In the genomic region with DNA sequence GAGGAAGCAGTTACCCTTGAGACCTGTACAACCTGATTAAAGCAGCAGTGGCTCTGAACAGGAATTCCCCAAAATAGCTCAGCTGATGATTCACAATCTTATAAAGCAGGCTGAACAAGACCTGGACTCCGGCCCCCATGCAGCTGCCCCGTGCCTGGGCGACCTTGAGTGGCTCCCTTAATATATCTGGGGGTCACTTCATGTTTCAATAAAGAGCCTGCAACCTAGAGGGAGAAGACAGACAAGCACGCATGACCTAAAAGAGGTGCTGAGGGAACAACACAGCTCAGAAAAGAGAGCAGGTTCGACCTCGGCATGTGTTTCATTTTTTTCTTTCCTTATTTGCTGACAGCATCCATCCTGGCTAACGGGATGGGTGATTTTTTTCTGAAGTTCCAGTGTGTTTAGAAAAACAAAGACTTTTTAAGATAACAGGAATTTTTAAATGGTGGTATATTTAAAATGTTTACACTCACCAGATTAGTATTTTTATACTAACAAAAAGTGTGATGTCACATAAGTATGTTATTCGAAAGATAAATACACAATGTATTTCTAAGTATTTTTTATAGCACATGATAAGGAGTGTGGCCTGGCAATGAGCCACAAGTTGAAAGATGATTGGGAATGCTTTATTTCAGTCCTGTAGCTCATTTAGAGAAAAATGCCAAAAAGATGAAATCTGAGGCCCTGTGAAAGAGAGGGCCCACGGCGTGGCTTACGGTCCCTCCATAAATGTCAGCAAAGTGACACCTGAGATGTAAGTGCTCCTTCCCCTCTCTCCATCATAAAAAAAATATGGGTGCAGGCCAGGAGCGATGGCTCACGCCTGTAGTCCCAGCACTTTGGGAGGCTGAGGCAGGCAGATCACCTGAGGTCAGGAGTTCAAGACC, we compare ENCODE assay signal across 9 cellular contexts.
DNase-seq lines count a peak whose midpoint lies in the region; TF ChIP-seq lines count a peak whose summit lies in the region.
"Had no signal": no experiment of that assay in that cellular context is flagged by ENCODE, and none has a peak within 500 bp of the region (broad histone marks: within the 10 kb centered on the region; RNA-seq: fewer than 3 reads in every experiment).

No MANE protein-coding gene starts in this region.

- TF ChIP-seq CTCF in Peyer's patch (IDR thresholded peaks at IDR 0.05): no peak

- H3K9ac ChIP-seq in rectal smooth muscle tissue (ENCODE audit: low read length): no peak overlapping the region

- no peak overlapping the region for H3K4me3 ChIP-seq in Peyer's patch
- no peak overlapping the region for H3K4me3 ChIP-seq in rectal smooth muscle tissue (ENCODE audit: low read length)

- H3K27me3 ChIP-seq in Peyer's patch: no peaks in the 10 kb centered on the region
- H3K27me3 ChIP-seq in rectal smooth muscle tissue (ENCODE audit: control insufficient read depth, insufficient read depth, low read length): no peaks in the 10 kb centered on the region

- peak; percentile 3 for DNase-seq in GM04504 (ENCODE audit: low read depth)
- DNase-seq in Peyer's patch: peak in 2 of 3 donors; percentile 53 to 72
- DNase-seq in fibroblast of peridontal ligament (ENCODE audit: extremely low read depth): peak; percentile 81
- no peak for DNase-seq in amygdala (lab: John Stamatoyannopoulos, UW)
- no peak for DNase-seq in inferior parietal cortex (ENCODE audit: extremely low spot score)
- DNase-seq in DMS153 treated with DMSO at 0.1 percent for 48 hours (lab: John Stamatoyannopoulos, UW; ENCODE audit: unreplicated experiment): no peak
- DNase-seq in SW480 (ENCODE audit: low spot score): no peak

- H3K9me3 ChIP-seq in Peyer's patch: no peaks in the 10 kb centered on the region

- H3K4me1 ChIP-seq in Peyer's patch (peaks cover 0 to 12% (median 0%) of the 10 kb centered on the region in 4 donors), rectal smooth muscle tissue (ENCODE audit: control insufficient read depth, insufficient read depth, low read length) (peaks cover 18% of the 10 kb centered on the region)

- TF ChIP-seq POLR2A in Peyer's patch (IDR thresholded peaks at IDR 0.05): no peak

- H3K36me3 ChIP-seq in Peyer's patch (no peaks in the 10 kb centered on the region), rectal smooth muscle tissue (ENCODE audit: control insufficient read depth, insufficient read depth, low read length) (no peaks in the 10 kb centered on the region)

- no peak overlapping the region for H3K27ac ChIP-seq in Peyer's patch
- H3K27ac ChIP-seq in rectal smooth muscle tissue (ENCODE audit: low read depth, low read length): peak overlapping the region; percentile 40
- H3K27ac ChIP-seq: HL-60 had no signal

Comparison
In these comparisons a context has a peak if more than half of its experiments do, and no peak if none do; other contexts are left out.
1. DNase-seq: peak in GM04504 (single experiment), Peyer's patch (2 of 3) and fibroblast of peridontal ligament (single experiment); none in amygdala (0 of 56), inferior parietal cortex (single experiment), DMS153 treated with DMSO at 0.1 percent for 48 hours (single experiment) and SW480 (single experiment).